ENCODE assay signal across 8 cellular contexts in genomic region chr9:2018162-2018643, GRCh38. TPM values are rescaled to one million over a fixed set of nuclear protein-coding genes. Genes with fewer than 3 reads are reported as not detected.
DNase-seq lines count a peak whose midpoint lies in the region; ATAC-seq and TF ChIP-seq lines count a peak whose summit lies in the region.

No MANE protein-coding gene starts in this region.

- H3K27me3 Mint-ChIP-seq in endodermal cell (ENCODE audit: insufficient read depth) = peaks cover 46% of the 10 kb centered on the region

- peak overlapping the region; percentile 90 for H2AFZ ChIP-seq in osteoblast (ENCODE audit: low read length)

- no peak for TF ChIP-seq CTCF in GM06990 (IDR thresholded peaks at IDR 0.05; ENCODE audit: insufficient read depth, low read length, poor library complexity, severe bottlenecking)
- TF ChIP-seq CTCF in endodermal cell (conservative IDR thresholded peaks at IDR 0.05) = no peak
- no peak for TF ChIP-seq CTCF in osteoblast (IDR thresholded peaks at IDR 0.05; ENCODE audit: extremely low read depth, low read depth, low read length)

- 12 to 13% methylated on average over 3 to 7 of the region's 7 CpGs for WGBS in endodermal cell (ENCODE audit: insufficient coverage in 1 of 2, insufficient read length in 1 of 2), 2 experiments

- no peaks in the 10 kb centered on the region for H3K9me3 ChIP-seq in endodermal cell (ENCODE audit: control insufficient read depth, low read length)
- H3K9me3 ChIP-seq in osteoblast (ENCODE audit: low read depth, low read length) = no peaks in the 10 kb centered on the region

- peaks cover 25% of the 10 kb centered on the region for H4K20me1 ChIP-seq in osteoblast (ENCODE audit: insufficient read depth, low read length)

- peaks cover 31% of the 10 kb centered on the region for H3K4me1 Mint-ChIP-seq in endodermal cell

- peak overlapping the region; percentile 89 for H3K4me2 ChIP-seq in osteoblast (ENCODE audit: insufficient read depth, low read length)

- no peak overlapping the region for H3K27ac Mint-ChIP-seq in endodermal cell

- H3K4me1 ChIP-seq in endodermal cell (ENCODE audit: control insufficient read depth, insufficient read depth, low read length) = peaks cover 2% of the 10 kb centered on the region
- H3K4me1 ChIP-seq in osteoblast (ENCODE audit: insufficient read depth, low read length) = peaks cover 24% of the 10 kb centered on the region

- H3K79me2 ChIP-seq in osteoblast (ENCODE audit: insufficient read depth, low read length) = peaks cover 55% of the 10 kb centered on the region

- H3K36me3 Mint-ChIP-seq in endodermal cell (ENCODE audit: low read depth) = no peaks in the 10 kb centered on the region

- H3K4me3 ChIP-seq in GM06990 (replicated peaks; ENCODE audit: low read depth, low read length) (peak overlapping the region; percentile 91), endodermal cell (ENCODE audit: low read length) (peak overlapping the region; percentile 93), osteoblast (ENCODE audit: insufficient read depth, low read length) (peak overlapping the region; percentile 78)

- H3K27me3 ChIP-seq in GM06990 (replicated peaks; ENCODE audit: control insufficient read depth, insufficient read depth, low read length) (no peaks in the 10 kb centered on the region), endodermal cell (ENCODE audit: control insufficient read depth, insufficient read depth, low read length, poor library complexity, severe bottlenecking) (peaks cover 48% of the 10 kb centered on the region), osteoblast (ENCODE audit: insufficient read depth, low read length) (no peaks in the 10 kb centered on the region)

- H3K27ac ChIP-seq in endodermal cell (ENCODE audit: low read depth, low read length) (no peak overlapping the region), osteoblast (ENCODE audit: low read depth, low read length) (peak overlapping the region; percentile 73)

- H3K36me3 ChIP-seq in GM06990 (ENCODE audit: control insufficient read depth, insufficient read depth, low read length) (no peaks in the 10 kb centered on the region; the same call in 1 of the 2 replicates), endodermal cell (ENCODE audit: control insufficient read depth, insufficient read depth, low read length) (no peaks in the 10 kb centered on the region), osteoblast (ENCODE audit: insufficient read depth, low read length) (no peaks in the 10 kb centered on the region)

- ATAC-seq in HG03432 (IDR thresholded peaks at IDR 0.05; ENCODE audit: unreplicated experiment) = no peak
- ATAC-seq in HG02870 (IDR thresholded peaks at IDR 0.05; ENCODE audit: unreplicated experiment) = no peak

- peak overlapping the region; percentile 84 for H3K4me3 Mint-ChIP-seq in endodermal cell

- no peak for DNase-seq in GM06990 (ENCODE audit: extremely low read depth, insufficient read length)
- DNase-seq in RKO (ENCODE audit: low spot score) = peak; percentile 51
- DNase-seq in endodermal cell = no peak
- peak; percentile 82 for DNase-seq in osteoblast (ENCODE audit: insufficient read length, low spot score, missing footprints)
- DNase-seq in NCI-H1930 (lab: John Stamatoyannopoulos, UW) = no peak
- no peak for DNase-seq in stimulated activated CD4-positive, alpha-beta T cell treated with anti-CD3 and anti-CD28 coated beads, Interleukin-4, amount 100 ng/mL, for 1 hour

- no peaks in the 10 kb centered on the region for H3K9me3 Mint-ChIP-seq in endodermal cell

- H3K9ac ChIP-seq in endodermal cell (ENCODE audit: extremely low read depth, low read length, poor library complexity, severe bottlenecking) = no peak overlapping the region

RNA-seq across cellular contexts. Expression of gene SMARCA2, which starts 3.1 kb away (rescaled TPM):
- total RNA-seq in endodermal cell (1 to 10 TPM; 2.6 to 8.6 TPM), osteoblast (83.1 and 101 TPM in 2 replicates)
- 5.4 TPM for polyA plus RNA-seq in endodermal cell (2013, experiment 1 of 2)
- 3.8 TPM for polyA plus RNA-seq in endodermal cell (2013, experiment 2 of 2)

Comparison
In these comparisons a context has a peak if more than half of its experiments do, and no peak if none do; other contexts are left out.
1. DNase-seq: peak in RKO (single experiment) and osteoblast (single experiment); none in GM06990 (single experiment), endodermal cell (single experiment), NCI-H1930 (0 of 2) and stimulated activated CD4-positive, alpha-beta T cell treated with anti-CD3 and anti-CD28 coated beads, Interleukin-4, amount 100 ng/mL, for 1 hour (single experiment).
2. Peak in every context shown above with its lines, with median percentiles within 50 percentile points of each other: H3K4me3 ChIP-seq.